ENCODE assay signal across 15 cellular contexts in the genomic region with DNA sequence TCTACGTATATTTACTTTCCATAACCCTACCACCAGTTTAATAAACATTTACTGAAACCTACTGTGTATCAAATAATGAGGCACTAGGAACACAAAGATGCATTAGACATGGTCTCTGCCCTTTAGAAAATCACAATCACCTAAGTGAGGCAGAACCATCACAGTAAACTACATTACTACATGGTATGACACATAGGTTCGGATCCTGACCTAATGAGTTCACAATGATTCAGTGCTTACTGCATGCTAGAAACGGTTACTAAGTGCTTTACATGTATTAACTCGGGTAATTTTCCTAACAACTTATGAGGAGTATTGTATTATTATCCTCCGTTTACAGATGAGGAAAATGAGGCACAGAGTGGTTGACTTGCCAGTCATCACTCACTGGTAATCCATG. TPM values are rescaled to one million over a fixed set of nuclear protein-coding genes. Genes with fewer than 3 reads are reported as not detected.
DNase-seq lines count a peak whose midpoint lies in the region; ATAC-seq and TF ChIP-seq lines count a peak whose summit lies in the region.
"Had no signal": no experiment of that assay in that cellular context is flagged by ENCODE, and none has a peak within 500 bp of the region (broad histone marks: within the 10 kb centered on the region; RNA-seq: fewer than 3 reads in every experiment).

No MANE protein-coding gene starts in this region.

- H2BK15ac ChIP-seq in IMR-90 (ENCODE audit: low read depth, low read length), result no peak overlapping the region

- peak overlapping the region; percentile 71; the same call in 1 of the 2 replicates for H3K4me2 ChIP-seq in IMR-90 (ENCODE audit: low read depth, low read length)
- no peak overlapping the region for H3K4me2 ChIP-seq in hepatocyte
- H3K4me2 ChIP-seq: BLaER1 had no signal

- H3K36me3 Mint-ChIP-seq in T-helper 17 cell (ENCODE audit: low read depth) (peaks cover 3% of the 10 kb centered on the region), T-cell (peaks cover 12% of the 10 kb centered on the region)

- H3K27me3 ChIP-seq in IMR-90 (ENCODE audit: control insufficient read depth, insufficient read depth, low read length), result no peaks in the 10 kb centered on the region
- H3K27me3 ChIP-seq in hepatocyte, result no peaks in the 10 kb centered on the region
- H3K27me3 ChIP-seq: BLaER1 had no signal

- H4K91ac ChIP-seq in IMR-90 (ENCODE audit: insufficient read depth, low read depth, low read length), result no peak overlapping the region

- dilution Hi-C loops in IMR-90 (cut with HindIII; ENCODE audit: low sequenced_read_pairs, unreplicated experiment), result no loop called here

- ATAC-seq in IMR-90 (ENCODE audit: low read depth), result peak; percentile 64
- no peak for ATAC-seq in T-helper 17 cell
- no peak for ATAC-seq in T-cell (replicated peaks in 1 of 4)

- DNase-seq in AG08396 (ENCODE audit: low spot score) (peak; percentile 58), IMR-90 (peak; percentile 93), cardiac fibroblast (ENCODE audit: low read depth in 2 of 2) (peak; percentile 5 to 85), kidney glomerular epithelial cell (lab: John Stamatoyannopoulos, UW) (peak; percentile 51), T-helper 17 cell (no peak), hepatocyte (ENCODE audit: low spot score) (no peak), T-cell (no peak), NCI-H1092 treated with DMSO at 0.1 percent for 48 hours (lab: John Stamatoyannopoulos, UW) (no peak)
- DNase-seq: activated CD4-positive, CD25-positive, alpha-beta regulatory T cell; activated naive CD4-positive, alpha-beta T cell treated with anti-CD3 and anti-CD28 coated beads for 36 hours; central memory CD4-positive, alpha-beta T cell; DMS53; NCI-H2227 treated with DMSO at 0.1 percent for 48 hours; SW 1271 had no signal

- CTCF ChIA-PET in IMR-90 (lab: Yijun Ruan, JAX), result no interaction called here
- CTCF ChIA-PET in T-cell (lab: Charles Lee), result interaction anchor here (0.9 to 1.4 kb wide), 2 partner anchors 26 to 40 kb away, joined by 3 to 4 read pairs; no protein-coding TSS in a partner anchor

- H3K36me3 ChIP-seq in IMR-90 (ENCODE audit: control insufficient read depth, insufficient read depth, low read length) (peaks cover 24% of the 10 kb centered on the region), hepatocyte (replicated peaks; ENCODE audit: insufficient read depth, low read depth) (no peaks in the 10 kb centered on the region)

- H3K4me3 ChIP-seq in IMR-90 (ENCODE audit: insufficient read depth, low read depth, low read length), result no peak overlapping the region
- no peak overlapping the region for H3K4me3 ChIP-seq in cardiac fibroblast (replicated peaks in 1 of 2; ENCODE audit: low read depth in 2 of 2, low read length in 2 of 2)
- H3K4me3 ChIP-seq in hepatocyte, result no peak overlapping the region
- H3K4me3 ChIP-seq: BLaER1 had no signal

- no peak overlapping the region; the same call in 1 of the 2 replicates for H2BK20ac ChIP-seq in IMR-90 (ENCODE audit: low read depth, low read length)

- POLR2A ChIA-PET in IMR-90 (lab: Charles Lee; ENCODE audit: unreplicated experiment) (no interaction called here), T-cell (lab: Charles Lee) (no interaction called here)

- in situ Hi-C loops in IMR-90 (cut with MboI; ENCODE audit: low sequenced_read_pairs), result no loop called here

- no peak for TF ChIP-seq RAD21 in IMR-90 (IDR thresholded peaks at IDR 0.05; ENCODE audit: low read length)

- H4K8ac ChIP-seq in IMR-90 (ENCODE audit: low read depth in 2 of 2, low read length in 2 of 2), result peak overlapping the region in 1 of 2 experiments; percentile 57; a peak in 2 of 4 replicates

- H3K79me2 ChIP-seq in hepatocyte, result no peaks in the 10 kb centered on the region

- H4K20me1 ChIP-seq in IMR-90 (ENCODE audit: insufficient read depth, low read length), result no peaks in the 10 kb centered on the region
- no peaks in the 10 kb centered on the region for H4K20me1 ChIP-seq in hepatocyte (ENCODE audit: insufficient read depth, poor library complexity, severe bottlenecking)
- H4K20me1 ChIP-seq: BLaER1 had no signal

- H3K14ac ChIP-seq in IMR-90 (replicated peaks; ENCODE audit: low read depth, low read length), result peak overlapping the region; percentile 90

- peak overlapping the region; percentile 76; the same call in 1 of the 2 replicates for H3K23ac ChIP-seq in IMR-90 (ENCODE audit: low read depth, low read length)

- H3K4ac ChIP-seq in IMR-90 (ENCODE audit: low read depth, low read length), result peak overlapping the region; percentile 70; the same call in 1 of the 2 replicates

- intact Hi-C loops in IMR-90 (cut with micrococcal nuclease), result no loop called here

- no peak overlapping the region for H3K56ac ChIP-seq in IMR-90 (ENCODE audit: extremely low read depth, insufficient read depth, low read length)

- H3K79me1 ChIP-seq in IMR-90 (ENCODE audit: low read depth in 1 of 2, low read length in 2 of 2), result peaks cover 0 to 20% of the 10 kb centered on the region in 2 experiments; a peak in 3 of 4 replicates

- H4K5ac ChIP-seq in IMR-90 (ENCODE audit: low read depth, low read length), result no peak overlapping the region; the same call in 1 of the 2 replicates

- H3K27me3 Mint-ChIP-seq in T-helper 17 cell, result no peaks in the 10 kb centered on the region
- no peaks in the 10 kb centered on the region for H3K27me3 Mint-ChIP-seq in T-cell

- WGBS in IMR-90 (ENCODE audit: extremely low coverage in 2 of 2, insufficient read length in 1 of 2), 2 experiments, result no CpG with 5 or more reads among the region's 5 CpGs
- WGBS in hepatocyte (ENCODE audit: low lambda C conversion rate, missing lambda C conversion rate), result 95% methylated on average over 5 of the region's 5 CpGs

- H3K27ac Mint-ChIP-seq in T-helper 17 cell, result no peak overlapping the region
- H3K27ac Mint-ChIP-seq in T-cell, result no peak overlapping the region
- H3K27ac Mint-ChIP-seq: activated naive CD4-positive, alpha-beta T cell treated with anti-CD3 and anti-CD28 coated beads for 36 hours had no signal

- H3K27ac ChIP-seq in IMR-90 (ENCODE audit: insufficient read depth, low read length) (no peak overlapping the region), hepatocyte (no peak overlapping the region)
- H3K27ac ChIP-seq: BLaER1 had no signal

- no peak overlapping the region for H2AFZ ChIP-seq in IMR-90 (replicated peaks; ENCODE audit: low read length, poor library complexity)
- H2AFZ ChIP-seq in hepatocyte, result no peak overlapping the region

- H3K9ac ChIP-seq in IMR-90 (ENCODE audit: low read depth, low read length), result no peak overlapping the region
- H3K9ac ChIP-seq: BLaER1 had no signal

- no peak overlapping the region; the same call in 1 of the 2 replicates for H2AK5ac ChIP-seq in IMR-90 (ENCODE audit: low read depth, low read length)

- H3K4me3 Mint-ChIP-seq in T-helper 17 cell (no peak overlapping the region), T-cell (no peak overlapping the region)
- H3K4me3 Mint-ChIP-seq: activated naive CD4-positive, alpha-beta T cell treated with anti-CD3 and anti-CD28 coated beads for 36 hours had no signal

- no TSS peak for BruUV-seq in IMR-90 (replicated peaks; lab: Mats Ljungman, UMichigan)

- TF ChIP-seq POLR2A in IMR-90 (IDR thresholded peaks at IDR 0.05; ENCODE audit: low read depth, low read length), result no peak

- no peaks in the 10 kb centered on the region for H3K9me3 ChIP-seq in IMR-90 (ENCODE audit: control insufficient read depth, insufficient read depth, low read length)
- H3K9me3 ChIP-seq in T-helper 17 cell (ENCODE audit: control insufficient read depth, low read length, poor library complexity, severe bottlenecking), result no peaks in the 10 kb centered on the region
- no peaks in the 10 kb centered on the region for H3K9me3 ChIP-seq in hepatocyte (ENCODE audit: low read depth)
- H3K9me3 ChIP-seq: BLaER1 had no signal

- peaks cover 5% of the 10 kb centered on the region for H3K4me1 Mint-ChIP-seq in T-helper 17 cell
- H3K4me1 Mint-ChIP-seq in T-cell, result peaks cover 4 to 7% (median 7%) of the 10 kb centered on the region in 3 donors

- peak overlapping the region; percentile 91 for H2BK5ac ChIP-seq in IMR-90 (ENCODE audit: low read depth, low read length, poor library complexity, severe bottlenecking)

- H3K4me1 ChIP-seq in IMR-90 (ENCODE audit: control insufficient read depth, insufficient read depth, low read length) (peaks cover 2% of the 10 kb centered on the region), hepatocyte (ENCODE audit: insufficient read depth) (no peaks in the 10 kb centered on the region)

- TF ChIP-seq CTCF in IMR-90 (conservative IDR thresholded peaks at IDR 0.05; ENCODE audit: low read depth, low read length) (no peak), cardiac fibroblast (IDR thresholded peaks at IDR 0.05; ENCODE audit: low read depth, low read length) (no peak), hepatocyte (IDR thresholded peaks at IDR 0.05; ENCODE audit: poor library complexity) (no peak)

- H3K9me2 ChIP-seq in hepatocyte (replicated peaks; ENCODE audit: insufficient read depth), result no peaks in the 10 kb centered on the region

- H3K9me3 Mint-ChIP-seq in T-cell, result no peaks in the 10 kb centered on the region
- H3K9me3 Mint-ChIP-seq: activated naive CD4-positive, alpha-beta T cell treated with anti-CD3 and anti-CD28 coated beads for 36 hours had no signal

- H3K18ac ChIP-seq in IMR-90 (ENCODE audit: low read depth, low read length), result peak overlapping the region; percentile 80; the same call in 1 of the 2 replicates

- peak overlapping the region; percentile 36; the same call in 1 of the 2 replicates for H2BK120ac ChIP-seq in IMR-90 (ENCODE audit: low read depth, low read length)

- H3K9me1 ChIP-seq in IMR-90 (ENCODE audit: insufficient read depth, low read length), result peaks cover 11% of the 10 kb centered on the region

- no peak overlapping the region for H2AK9ac ChIP-seq in IMR-90 (replicated peaks; ENCODE audit: low read depth, low read length, poor library complexity)

TF ChIP-seq in IMR-90, 13 proteins besides CTCF, POLR2A, EP300 and RAD21 (continues in another document):
- peak; percentile 87 for TF ChIP-seq FOS (IDR thresholded peaks at IDR 0.05; ENCODE audit: low read depth, low read length)
- TF ChIP-seq MAFK (IDR thresholded peaks at IDR 0.05; ENCODE audit: low read depth, low read length), result no peak
- no peak for TF ChIP-seq MAZ (IDR thresholded peaks at IDR 0.05; ENCODE audit: borderline replicate concordance, low read depth, low read length)
- no peak for TF ChIP-seq NFE2L2 (IDR thresholded peaks at IDR 0.05; ENCODE audit: low read depth, low read length)

RNA-seq across cellular contexts. Expression of a gene that starts 5.2 kb away (rescaled TPM):
- total RNA-seq in IMR-90 (2012; rRNA removed), result 11.4 and 11.7 TPM in 2 replicates
- polyA plus RNA-seq in IMR-90 (2012; rRNA removed), result 12.1 and 15.2 TPM in 2 replicates
- polyA plus RNA-seq in IMR-90 (2012; cell fraction: cytosol; rRNA removed), result 5.6 and 7.1 TPM in 2 replicates
- 7.5 and 21.0 TPM in 2 replicates for polyA plus RNA-seq in IMR-90 (2012; cell fraction: nucleus; rRNA removed; ENCODE audit: low replicate concordance)
- 10 to 100 TPM; 76.2 to 91.9 TPM for total RNA-seq in T-helper 17 cell
- total RNA-seq in hepatocyte, result 21.6 and 27.0 TPM in 2 replicates
- 19.6 and 20.7 TPM in 2 replicates for polyA plus RNA-seq in hepatocyte
- 100 to 1,000 TPM; 103 to 118 (median 113) TPM for total RNA-seq in T-cell

RNA-seq across cellular contexts. Expression of a gene that starts 28.9 kb away (rescaled TPM):
- total RNA-seq in IMR-90 (2012; rRNA removed) (26.7 and 32.2 TPM in 2 replicates), T-helper 17 cell (10 to 100 TPM; 23.2 to 31.7 TPM), hepatocyte (44.0 and 45.7 TPM in 2 replicates), T-cell (10 to 100 TPM; 21.6 to 34.0 (median 25.7) TPM)
- polyA plus RNA-seq in IMR-90 (2012; rRNA removed) (11.2 and 12.5 TPM in 2 replicates), hepatocyte (28.8 and 31.0 TPM in 2 replicates)
- 1.4 and 1.9 TPM in 2 replicates for polyA plus RNA-seq in IMR-90 (2012; cell fraction: cytosol; rRNA removed)
- 3.3 and 28.4 TPM in 2 replicates for polyA plus RNA-seq in IMR-90 (2012; cell fraction: nucleus; rRNA removed; ENCODE audit: low replicate concordance)

Comparison
In these comparisons a context has a peak if more than half of its experiments do, and no peak if none do; other contexts are left out.
1. DNase-seq: peak in AG08396 (single experiment), IMR-90 (single experiment), cardiac fibroblast (2 of 2) and kidney glomerular epithelial cell (single experiment); none in T-helper 17 cell (0 of 3), hepatocyte (single experiment), T-cell (0 of 34) and NCI-H1092 treated with DMSO at 0.1 percent for 48 hours (single experiment).